In the genomic region with DNA sequence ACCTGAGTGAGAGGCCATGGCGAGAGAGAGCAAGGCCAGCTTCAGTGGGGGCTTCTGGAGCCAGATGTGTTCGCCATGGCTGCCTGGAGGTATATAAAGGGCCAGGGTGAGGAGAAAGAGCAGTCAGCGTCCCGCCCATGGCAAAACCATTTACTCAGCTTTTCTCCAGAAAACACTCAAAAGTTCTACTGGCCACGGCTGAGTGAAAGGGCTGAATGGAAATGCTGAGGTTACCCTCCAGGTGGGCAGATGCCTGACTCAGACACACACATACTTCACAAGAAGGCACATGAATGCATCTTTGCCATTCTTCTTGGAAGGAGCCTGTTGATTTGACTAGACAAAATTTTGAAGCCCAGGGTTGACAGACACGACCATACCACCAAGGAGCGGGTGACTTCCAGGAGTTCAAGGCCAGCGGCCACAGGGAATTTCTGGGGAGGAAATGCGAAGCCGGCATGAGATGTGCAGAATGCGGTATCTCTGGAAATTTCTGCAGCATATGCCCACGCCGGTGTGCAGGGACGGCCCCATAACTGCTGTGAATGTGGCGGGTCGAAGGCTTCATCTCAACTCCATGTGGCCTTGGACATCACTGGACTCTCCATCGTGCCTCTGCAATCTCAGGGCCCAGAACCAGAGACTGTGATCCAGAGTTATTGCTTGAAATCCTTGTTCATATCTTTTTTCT, we compare ENCODE assay signal across 1 cellular context.
TF ChIP-seq lines count a peak whose summit lies in the region.

A gene (minus strand): TSS at position 67 of the 691 bp plus-strand sequence. CDS start 49 bp downstream, at position 18.

TF ChIP-seq in GM23338, 12 proteins besides CTCF, POLR2A, EP300 and RAD21 (continued from another document):
- TF ChIP-seq, protein P1, sequence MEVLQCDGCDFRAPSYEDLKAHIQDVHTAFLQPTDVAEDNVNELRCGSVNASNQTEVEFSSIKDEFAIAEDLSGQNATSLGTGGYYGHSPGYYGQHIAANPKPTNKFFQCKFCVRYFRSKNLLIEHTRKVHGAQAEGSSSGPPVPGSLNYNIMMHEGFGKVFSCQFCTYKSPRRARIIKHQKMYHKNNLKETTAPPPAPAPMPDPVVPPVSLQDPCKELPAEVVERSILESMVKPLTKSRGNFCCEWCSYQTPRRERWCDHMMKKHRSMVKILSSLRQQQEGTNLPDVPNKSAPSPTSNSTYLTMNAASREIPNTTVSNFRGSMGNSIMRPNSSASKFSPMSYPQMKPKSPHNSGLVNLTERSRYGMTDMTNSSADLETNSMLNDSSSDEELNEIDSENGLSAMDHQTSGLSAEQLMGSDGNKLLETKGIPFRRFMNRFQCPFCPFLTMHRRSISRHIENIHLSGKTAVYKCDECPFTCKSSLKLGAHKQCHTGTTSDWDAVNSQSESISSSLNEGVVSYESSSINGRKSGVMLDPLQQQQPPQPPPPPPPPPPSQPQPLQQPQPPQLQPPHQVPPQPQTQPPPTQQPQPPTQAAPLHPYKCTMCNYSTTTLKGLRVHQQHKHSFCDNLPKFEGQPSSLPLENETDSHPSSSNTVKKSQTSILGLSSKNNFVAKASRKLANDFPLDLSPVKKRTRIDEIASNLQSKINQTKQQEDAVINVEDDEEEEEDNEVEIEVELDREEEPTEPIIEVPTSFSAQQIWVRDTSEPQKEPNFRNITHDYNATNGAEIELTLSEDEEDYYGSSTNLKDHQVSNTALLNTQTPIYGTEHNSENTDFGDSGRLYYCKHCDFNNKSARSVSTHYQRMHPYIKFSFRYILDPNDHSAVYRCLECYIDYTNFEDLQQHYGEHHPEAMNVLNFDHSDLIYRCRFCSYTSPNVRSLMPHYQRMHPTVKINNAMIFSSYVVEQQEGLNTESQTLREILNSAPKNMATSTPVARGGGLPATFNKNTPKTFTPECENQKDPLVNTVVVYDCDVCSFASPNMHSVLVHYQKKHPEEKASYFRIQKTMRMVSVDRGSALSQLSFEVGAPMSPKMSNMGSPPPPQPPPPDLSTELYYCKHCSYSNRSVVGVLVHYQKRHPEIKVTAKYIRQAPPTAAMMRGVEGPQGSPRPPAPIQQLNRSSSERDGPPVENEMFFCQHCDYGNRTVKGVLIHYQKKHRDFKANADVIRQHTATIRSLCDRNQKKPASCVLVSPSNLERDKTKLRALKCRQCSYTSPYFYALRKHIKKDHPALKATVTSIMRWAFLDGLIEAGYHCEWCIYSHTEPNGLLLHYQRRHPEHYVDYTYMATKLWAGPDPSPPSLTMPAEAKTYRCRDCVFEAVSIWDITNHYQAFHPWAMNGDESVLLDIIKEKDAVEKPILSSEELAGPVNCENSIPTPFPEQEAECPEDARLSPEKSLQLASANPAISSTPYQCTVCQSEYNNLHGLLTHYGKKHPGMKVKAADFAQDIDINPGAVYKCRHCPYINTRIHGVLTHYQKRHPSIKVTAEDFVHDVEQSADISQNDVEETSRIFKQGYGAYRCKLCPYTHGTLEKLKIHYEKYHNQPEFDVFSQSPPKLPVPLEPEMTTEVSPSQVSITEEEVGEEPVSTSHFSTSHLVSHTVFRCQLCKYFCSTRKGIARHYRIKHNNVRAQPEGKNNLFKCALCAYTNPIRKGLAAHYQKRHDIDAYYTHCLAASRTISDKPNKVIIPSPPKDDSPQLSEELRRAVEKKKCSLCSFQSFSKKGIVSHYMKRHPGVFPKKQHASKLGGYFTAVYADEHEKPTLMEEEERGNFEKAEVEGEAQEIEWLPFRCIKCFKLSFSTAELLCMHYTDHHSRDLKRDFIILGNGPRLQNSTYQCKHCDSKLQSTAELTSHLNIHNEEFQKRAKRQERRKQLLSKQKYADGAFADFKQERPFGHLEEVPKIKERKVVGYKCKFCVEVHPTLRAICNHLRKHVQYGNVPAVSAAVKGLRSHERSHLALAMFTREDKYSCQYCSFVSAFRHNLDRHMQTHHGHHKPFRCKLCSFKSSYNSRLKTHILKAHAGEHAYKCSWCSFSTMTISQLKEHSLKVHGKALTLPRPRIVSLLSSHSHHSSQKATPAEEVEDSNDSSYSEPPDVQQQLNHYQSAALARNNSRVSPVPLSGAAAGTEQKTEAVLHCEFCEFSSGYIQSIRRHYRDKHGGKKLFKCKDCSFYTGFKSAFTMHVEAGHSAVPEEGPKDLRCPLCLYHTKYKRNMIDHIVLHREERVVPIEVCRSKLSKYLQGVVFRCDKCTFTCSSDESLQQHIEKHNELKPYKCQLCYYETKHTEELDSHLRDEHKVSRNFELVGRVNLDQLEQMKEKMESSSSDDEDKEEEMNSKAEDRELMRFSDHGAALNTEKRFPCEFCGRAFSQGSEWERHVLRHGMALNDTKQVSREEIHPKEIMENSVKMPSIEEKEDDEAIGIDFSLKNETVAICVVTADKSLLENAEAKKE (CRISPR knock-in tag; IDR thresholded peaks at IDR 0.05): no peak
- TF ChIP-seq EZH2phosphoT487 (IDR thresholded peaks at IDR 0.05; ENCODE audit: unreplicated experiment): no peak
- TF ChIP-seq, protein P2, sequence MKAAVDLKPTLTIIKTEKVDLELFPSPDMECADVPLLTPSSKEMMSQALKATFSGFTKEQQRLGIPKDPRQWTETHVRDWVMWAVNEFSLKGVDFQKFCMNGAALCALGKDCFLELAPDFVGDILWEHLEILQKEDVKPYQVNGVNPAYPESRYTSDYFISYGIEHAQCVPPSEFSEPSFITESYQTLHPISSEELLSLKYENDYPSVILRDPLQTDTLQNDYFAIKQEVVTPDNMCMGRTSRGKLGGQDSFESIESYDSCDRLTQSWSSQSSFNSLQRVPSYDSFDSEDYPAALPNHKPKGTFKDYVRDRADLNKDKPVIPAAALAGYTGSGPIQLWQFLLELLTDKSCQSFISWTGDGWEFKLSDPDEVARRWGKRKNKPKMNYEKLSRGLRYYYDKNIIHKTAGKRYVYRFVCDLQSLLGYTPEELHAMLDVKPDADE (IDR thresholded peaks at IDR 0.05): no peak
- no peak for TF ChIP-seq ZNF114 (CRISPR knock-in tag; IDR thresholded peaks at IDR 0.05)
- no peak for TF ChIP-seq POLR2AphosphoS5 (IDR thresholded peaks at IDR 0.05; ENCODE audit: low read depth)
- TF ChIP-seq JUNB (IDR thresholded peaks at IDR 0.05; ENCODE audit: unreplicated experiment): no peak
